Comparison of ENCODE assay signal across 8 cellular contexts in the genomic region with DNA sequence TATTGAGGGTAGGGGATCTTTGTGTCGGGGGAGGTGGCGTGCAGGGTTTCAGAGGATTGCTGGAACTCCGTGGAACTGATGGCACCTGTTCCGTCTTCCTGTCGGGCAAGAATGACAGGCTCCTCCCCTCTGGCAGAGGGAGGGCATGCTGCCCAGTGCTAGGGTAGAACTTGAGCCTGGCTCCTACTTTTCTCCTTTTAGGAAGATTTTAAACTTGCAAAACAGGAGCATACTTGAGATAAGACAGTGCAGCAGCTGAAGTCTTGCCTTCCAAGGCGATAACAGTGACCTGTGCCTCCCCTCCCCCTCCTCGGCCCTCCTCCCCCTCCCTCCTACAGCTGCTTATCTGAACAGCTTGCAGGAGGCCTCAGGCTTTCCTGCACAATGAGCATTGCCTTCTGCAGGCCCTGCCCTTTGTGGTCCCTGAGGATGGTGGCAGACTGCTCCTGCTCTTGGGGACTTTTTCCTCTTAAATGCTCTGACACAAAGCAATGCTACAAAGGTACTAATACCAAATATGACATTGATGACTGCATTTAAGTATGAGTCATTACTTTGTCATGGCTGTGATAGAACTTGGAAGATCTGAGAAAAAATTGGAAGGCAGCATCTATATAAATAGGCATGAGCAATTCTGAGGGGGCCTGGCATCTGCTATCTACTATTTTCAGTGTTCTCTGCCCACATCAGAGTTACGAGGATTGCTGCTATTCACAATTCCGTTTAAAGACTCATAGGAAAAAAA. TPM values are rescaled to one million over a fixed set of nuclear protein-coding genes. Genes with fewer than 3 reads are reported as not detected.
DNase-seq lines count a peak whose midpoint lies in the region; ATAC-seq and TF ChIP-seq lines count a peak whose summit lies in the region.

No MANE protein-coding gene starts in this region.

- DNase-seq in DMS 273 (lab: John Stamatoyannopoulos, UW; ENCODE audit: unreplicated experiment), result peak; percentile 84
- DNase-seq in NCI-H1417 (lab: John Stamatoyannopoulos, UW), result peak in 2 of 3 experiments; percentile 76 to 88
- DNase-seq in activated T-cell treated with anti-CD3 and anti-CD28 coated beads, Interleukin-2, amount 50 U/mL, for 1 hour, result peak; percentile 41
- peak; percentile 33 for DNase-seq in fibroblast of the aortic adventitia (ENCODE audit: low read depth)
- no peak for DNase-seq in natural killer cell
- peak; percentile 84 to 87 for DNase-seq in thyroid gland

- intact Hi-C loops in natural killer cell (cut with micrococcal nuclease) (loop anchor here (10.0 kb wide), 1 partner anchor 1268 kb away; no protein-coding TSS in a partner anchor), thyroid gland (cut with DNase I) (no loop called here)

- H3K4me3 ChIP-seq in fibroblast of the aortic adventitia (ENCODE audit: low read depth, low read length) (no peak overlapping the region), thyroid gland (replicated peaks in 1 of 3) (peak overlapping the region in 1 of 3 donors; percentile 65)

- peak overlapping the region in 1 of 2 donors; percentile 76 for H3K27ac Mint-ChIP-seq in natural killer cell

- peak overlapping the region; percentile 87 for H3K4me3 Mint-ChIP-seq in natural killer cell

- H3K9me3 Mint-ChIP-seq in natural killer cell, result no peaks in the 10 kb centered on the region

- 32 to 38% methylated on average over 9 of the region's 9 CpGs for WGBS in thyroid gland, 2 donors

- TF ChIP-seq CTCF in fibroblast of the aortic adventitia (IDR thresholded peaks at IDR 0.05; ENCODE audit: insufficient read depth, low read length), result no peak
- no peak for TF ChIP-seq CTCF in natural killer cell (IDR thresholded peaks at IDR 0.05)
- no peak for TF ChIP-seq CTCF in thyroid gland (IDR thresholded peaks at IDR 0.05)

- H3K9me3 ChIP-seq in thyroid gland, result no peaks in the 10 kb centered on the region

- no peaks in the 10 kb centered on the region for H3K36me3 ChIP-seq in thyroid gland

- H3K36me3 Mint-ChIP-seq in natural killer cell, result no peaks in the 10 kb centered on the region

- peaks cover 46 to 55% of the 10 kb centered on the region in 2 donors for H3K27me3 Mint-ChIP-seq in natural killer cell (ENCODE audit: low read depth in 2 of 2)

- no peaks in the 10 kb centered on the region for H3K27me3 ChIP-seq in thyroid gland

- peak in 1 of 2 donors; percentile 47 for TF ChIP-seq POLR2A in thyroid gland (IDR thresholded peaks at IDR 0.05)

- ATAC-seq in natural killer cell (no peak), HG03196 (IDR thresholded peaks at IDR 0.05; ENCODE audit: unreplicated experiment) (no peak), HG03095 (IDR thresholded peaks at IDR 0.05; ENCODE audit: unreplicated experiment) (no peak)

- peak overlapping the region; percentile 94 to 97 (median 94) for H3K27ac ChIP-seq in thyroid gland

- H3K4me1 Mint-ChIP-seq in natural killer cell, result peaks cover 6 to 32% of the 10 kb centered on the region in 2 donors

- peaks cover 23 to 30% of the 10 kb centered on the region in 2 donors for H3K4me1 ChIP-seq in thyroid gland

RNA-seq across cellular contexts. Expression of gene GADD45G, which starts 1.9 kb away (rescaled TPM):
- 0.36 and 6.1 TPM in 2 replicates for total RNA-seq in fibroblast of the aortic adventitia (ENCODE audit: low replicate concordance)
- 1 to 10 TPM; 2.6 to 3.2 (median 2.8) TPM for total RNA-seq in natural killer cell
- 10 to 100 TPM in 3 of 4 donors, 1 to 10 TPM in 1; 8.3 to 27.2 (median 14.4) TPM for total RNA-seq in thyroid gland
